In genomic region chr6:142946181-142946923, GRCh38 we compare ENCODE assay signal across 1 cellular context.
A peak's percentile ranks its signal among the peaks of the same experiment; 100 is the strongest.
TF ChIP-seq lines count a peak whose summit lies in the region.

No MANE protein-coding gene starts in this region.

TF ChIP-seq in HepG2, 621 proteins besides CTCF, POLR2A, EP300 and RAD21 (continued from another document and continues in another):
- TF ChIP-seq SP4 (CRISPR knock-in tag; IDR thresholded peaks at IDR 0.05) (0 out of 2 replicates have a peak, but pooled peaks have one; percentile 7), ZFP37 (CRISPR knock-in tag; IDR thresholded peaks at IDR 0.05; ENCODE audit: borderline replicate concordance) (peak; percentile 59; the same call in 1 of the 2 replicates), HOXD1 (CRISPR knock-in tag; IDR thresholded peaks at IDR 0.05) (peak; percentile 49; the same call in 1 of the 2 replicates), RFX3 (CRISPR knock-in tag; IDR thresholded peaks at IDR 0.05) (no peak), KLF6 (CRISPR knock-in tag; IDR thresholded peaks at IDR 0.05) (0 out of 2 replicates have a peak, but pooled peaks have one; percentile 48), ZFY (CRISPR knock-in tag; IDR thresholded peaks at IDR 0.05) (peak; percentile 42; the same call in 1 of the 2 replicates), UBTF (CRISPR knock-in tag; IDR thresholded peaks at IDR 0.05) (peak; percentile 64), ZNF224 (CRISPR knock-in tag; IDR thresholded peaks at IDR 0.05) (0 out of 2 replicates have a peak, but pooled peaks have one; percentile 21), KDM5B (CRISPR knock-in tag; IDR thresholded peaks at IDR 0.05; ENCODE audit: borderline replicate concordance) (peak; percentile 48; the same call in 1 of the 2 replicates), HES4 (CRISPR knock-in tag; IDR thresholded peaks at IDR 0.05; ENCODE audit: borderline replicate concordance) (peak; percentile 13; the same call in 1 of the 2 replicates), CREM (IDR thresholded peaks at IDR 0.05) (peak; percentile 67), CREM (CRISPR knock-in tag; IDR thresholded peaks at IDR 0.05) (no peak), ZBTB42 (CRISPR knock-in tag; IDR thresholded peaks at IDR 0.05) (no peak), ZNF138 (CRISPR knock-in tag; IDR thresholded peaks at IDR 0.05; ENCODE audit: low read depth) (peak; percentile 11; the same call in 1 of the 2 replicates), ZSCAN25 (CRISPR knock-in tag; IDR thresholded peaks at IDR 0.05) (peak; percentile 90), ZIK1 (CRISPR knock-in tag; IDR thresholded peaks at IDR 0.05; ENCODE audit: borderline replicate concordance, low read depth) (peak; percentile 26; the same call in 1 of the 2 replicates), HOXA3 (CRISPR knock-in tag; IDR thresholded peaks at IDR 0.05) (peak; percentile 83), ZBTB26 (CRISPR knock-in tag; IDR thresholded peaks at IDR 0.05; ENCODE audit: borderline replicate concordance) (peak; percentile 96), MYC (CRISPR knock-in tag; IDR thresholded peaks at IDR 0.05; ENCODE audit: borderline replicate concordance) (peak; percentile 59; the same call in 1 of the 2 replicates), ZNF124 (CRISPR knock-in tag; IDR thresholded peaks at IDR 0.05) (0 out of 2 replicates have a peak, but pooled peaks have one; percentile 38), TGIF2 (CRISPR knock-in tag; IDR thresholded peaks at IDR 0.05) (0 out of 2 replicates have a peak, but pooled peaks have one; percentile 28), THAP8 (CRISPR knock-in tag; IDR thresholded peaks at IDR 0.05; ENCODE audit: borderline replicate concordance) (no peak), SAP130 (CRISPR knock-in tag; IDR thresholded peaks at IDR 0.05; ENCODE audit: low read depth) (peak; percentile 94), PAXIP1 (CRISPR knock-in tag; conservative IDR thresholded peaks at IDR 0.05) (no peak; the same call in 1 of the 2 replicates), HNF4A (CRISPR knock-in tag; IDR thresholded peaks at IDR 0.05) (no peak), HNRNPLL (IDR thresholded peaks at IDR 0.05; ENCODE audit: low read depth, low read length, poor library complexity, severe bottlenecking) (peak; percentile 92), CAMTA2 (CRISPR knock-in tag; IDR thresholded peaks at IDR 0.05; ENCODE audit: borderline replicate concordance) (peak; percentile 27; the same call in 1 of the 2 replicates), SCMH1 (CRISPR knock-in tag; IDR thresholded peaks at IDR 0.05; ENCODE audit: borderline replicate concordance) (no peak), KDM1A (CRISPR knock-in tag; IDR thresholded peaks at IDR 0.05) (peak; percentile 71; the same call in 1 of the 2 replicates), GMEB1 (CRISPR knock-in tag; IDR thresholded peaks at IDR 0.05; ENCODE audit: borderline replicate concordance) (peak; percentile 19; the same call in 1 of the 2 replicates), ZNF639 (CRISPR knock-in tag; conservative IDR thresholded peaks at IDR 0.05) (0 out of 2 replicates have a peak, but pooled peaks have one; percentile 16), FOXO4 (CRISPR knock-in tag; conservative IDR thresholded peaks at IDR 0.05) (0 out of 2 replicates have a peak, but pooled peaks have one; percentile 94), YEATS4 (CRISPR knock-in tag; IDR thresholded peaks at IDR 0.05; ENCODE audit: borderline replicate concordance) (peak; percentile 49), SP5 (CRISPR knock-in tag; IDR thresholded peaks at IDR 0.05; ENCODE audit: borderline replicate concordance, low read depth) (no peak), ARNT2 (CRISPR knock-in tag; IDR thresholded peaks at IDR 0.05; ENCODE audit: low read depth) (peak; percentile 70), HDAC2 (CRISPR knock-in tag; IDR thresholded peaks at IDR 0.05) (peak; percentile 37; the same call in 1 of the 2 replicates), ASH2L (IDR thresholded peaks at IDR 0.05; ENCODE audit: insufficient read length, low read depth, low read length) (peak; percentile 38), ZHX1 (CRISPR knock-in tag; IDR thresholded peaks at IDR 0.05; ENCODE audit: low read depth) (peak; percentile 63; the same call in 1 of the 2 replicates), ZBTB20 (CRISPR knock-in tag; IDR thresholded peaks at IDR 0.05; ENCODE audit: borderline replicate concordance, low read depth) (0 out of 2 replicates have a peak, but pooled peaks have one; percentile 24), HNF4G (IDR thresholded peaks at IDR 0.05; ENCODE audit: borderline replicate concordance, low read depth, low read length) (no peak), HNF4G (CRISPR knock-in tag; IDR thresholded peaks at IDR 0.05; ENCODE audit: borderline replicate concordance, low read depth) (peak; percentile 42; the same call in 1 of the 2 replicates), THRA (CRISPR knock-in tag; IDR thresholded peaks at IDR 0.05; ENCODE audit: borderline replicate concordance) (0 out of 2 replicates have a peak, but pooled peaks have one; percentile 34), POGZ (CRISPR knock-in tag; IDR thresholded peaks at IDR 0.05) (peak; percentile 85), GPBP1L1 (CRISPR knock-in tag; IDR thresholded peaks at IDR 0.05) (no peak)
